Comparison of ENCODE assay signal across 8 cellular contexts in the genomic region with DNA sequence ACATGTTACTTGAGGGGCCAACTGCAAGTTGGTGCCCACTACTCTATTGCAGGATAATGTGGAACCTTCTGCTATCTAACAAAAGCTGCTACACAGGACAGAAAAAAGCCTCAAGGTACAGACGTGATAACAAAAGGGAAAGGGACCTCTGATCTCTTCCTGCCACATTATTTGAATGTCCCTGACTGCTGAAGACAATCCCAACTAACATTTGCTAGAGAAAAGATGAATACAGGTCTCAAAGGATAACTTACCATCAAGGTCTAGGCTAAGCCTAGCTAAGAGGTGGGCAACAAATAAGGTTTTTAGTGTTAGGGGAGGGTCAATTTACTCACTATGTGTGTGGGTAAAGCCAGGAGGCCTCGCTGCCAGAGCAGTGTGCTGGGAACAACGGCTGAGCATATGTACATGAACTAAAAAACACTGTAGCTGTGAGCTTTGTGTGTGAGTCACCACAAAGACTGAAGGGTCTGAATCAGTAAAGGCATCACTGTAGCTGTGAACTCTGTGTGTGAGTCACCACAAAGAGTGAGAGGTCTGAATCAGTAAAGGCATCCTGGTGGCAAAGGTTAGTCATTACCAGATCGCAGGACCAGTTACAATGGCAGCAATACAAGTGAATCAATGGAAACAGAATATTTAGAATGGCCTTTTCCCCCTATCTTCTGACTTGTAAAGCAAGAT.
DNase-seq lines count a peak whose midpoint lies in the region; ATAC-seq and TF ChIP-seq lines count a peak whose summit lies in the region.

No MANE protein-coding gene starts in this region.

- no peak overlapping the region for H4K12ac ChIP-seq in trophoblast cell (ENCODE audit: low read depth, low read length)

- no peak overlapping the region for H3K9ac ChIP-seq in trophoblast cell (ENCODE audit: low read length)

- H3K36me3 ChIP-seq in trophoblast cell (ENCODE audit: control insufficient read depth in 1 of 2, insufficient read depth in 2 of 2, low read length in 2 of 2): no peaks in the 10 kb centered on the region
- no peaks in the 10 kb centered on the region for H3K36me3 ChIP-seq in sigmoid colon

- no peak for TF ChIP-seq POLR2A in sigmoid colon (IDR thresholded peaks at IDR 0.05)

- TF ChIP-seq CTCF in GM10248 (IDR thresholded peaks at IDR 0.05; ENCODE audit: control extremely low read depth, extremely low read depth, low read depth, missing control alignments): no peak
- no peak for TF ChIP-seq CTCF in sigmoid colon (IDR thresholded peaks at IDR 0.05)

- H3K4me3 ChIP-seq in trophoblast cell (ENCODE audit: low read depth, low read length): no peak overlapping the region
- no peak overlapping the region for H3K4me3 ChIP-seq in sigmoid colon

- H3K27me3 ChIP-seq in trophoblast cell (ENCODE audit: insufficient read depth, low read length) (no peaks in the 10 kb centered on the region), sigmoid colon (peaks cover 0 to 8% (median 0%) of the 10 kb centered on the region in 3 donors)

- H3K4me1 ChIP-seq in trophoblast cell (ENCODE audit: control insufficient read depth in 1 of 2, insufficient read depth in 2 of 2, low read length in 2 of 2): peaks cover 0 to 2% of the 10 kb centered on the region in 2 experiments
- H3K4me1 ChIP-seq in sigmoid colon: peaks cover 0 to 8% (median 5%) of the 10 kb centered on the region in 4 donors

- no CpG with 5 or more reads among the region's 4 CpGs for WGBS in trophoblast cell (ENCODE audit: extremely low coverage, insufficient coverage, insufficient read length)
- 46 to 55% methylated on average over 4 of the region's 4 CpGs for WGBS in sigmoid colon, 2 donors

- no peaks in the 10 kb centered on the region for H3K9me3 ChIP-seq in trophoblast cell (ENCODE audit: insufficient read depth, low read depth, low read length)
- H3K9me3 ChIP-seq in sigmoid colon: no peaks in the 10 kb centered on the region

- intact Hi-C loops in sigmoid colon (cut with DNase I): no loop called here
- intact Hi-C loops in posterior cingulate gyrus (cut with DNase I): no loop called here

- H3K4me2 ChIP-seq in trophoblast cell (ENCODE audit: low read length): no peak overlapping the region

- H3K14ac ChIP-seq in trophoblast cell (ENCODE audit: low read length): no peak overlapping the region

- H2AFZ ChIP-seq in trophoblast cell (ENCODE audit: insufficient read depth, low read length, poor library complexity): no peak overlapping the region

- POLR2A ChIA-PET in GM10248 (lab: Yijun Ruan, JAX): no interaction called here

- no peaks in the 10 kb centered on the region for H3K79me2 ChIP-seq in trophoblast cell (ENCODE audit: control insufficient read depth, insufficient read depth, low read length, poor library complexity)

- TF ChIP-seq EP300 in sigmoid colon (IDR thresholded peaks at IDR 0.05): no peak

- H3K4ac ChIP-seq in trophoblast cell (ENCODE audit: low read depth, low read length): no peak overlapping the region

- ATAC-seq in HG02943 (IDR thresholded peaks at IDR 0.05; ENCODE audit: low read depth, unreplicated experiment): peak; percentile 81

- no peak overlapping the region for H3K18ac ChIP-seq in trophoblast cell (ENCODE audit: low read length)

- CTCF ChIA-PET in GM10248 (lab: Yijun Ruan, JAX): interaction anchor here (1.0 to 1.5 kb wide), 3 partner anchors 9 to 169 kb away, joined by 3 to 7 read pairs (median 3); no protein-coding TSS in a partner anchor

- no peak overlapping the region for H4K91ac ChIP-seq in trophoblast cell (ENCODE audit: low read depth, low read length)

- no peaks in the 10 kb centered on the region for H3K79me1 ChIP-seq in trophoblast cell (ENCODE audit: low read length)

- no peak overlapping the region for H2AK5ac ChIP-seq in trophoblast cell (ENCODE audit: low read length)

- H3K27ac ChIP-seq in trophoblast cell (ENCODE audit: low read depth, low read length) (no peak overlapping the region), sigmoid colon (no peak overlapping the region)

- H2BK5ac ChIP-seq in trophoblast cell (ENCODE audit: low read depth, low read length, poor library complexity): no peak overlapping the region

- peak; percentile 20 for DNase-seq in GM10248 (ENCODE audit: extremely low spot score)
- DNase-seq in SIG-M5 treated with dmso at 0.1 percent for 504 hours (lab: John Stamatoyannopoulos, UW; ENCODE audit: unreplicated experiment): peak; percentile 75
- DNase-seq in brain pericyte (ENCODE audit: low read depth, low spot score): peak; percentile 24
- DNase-seq in trophoblast cell: peak; percentile 74 to 77
- no peak for DNase-seq in GF-D8 (lab: John Stamatoyannopoulos, UW)
- DNase-seq in sigmoid colon: no peak
- no peak for DNase-seq in posterior cingulate gyrus

- no peak overlapping the region for H3K23ac ChIP-seq in trophoblast cell (ENCODE audit: low read length)

- no peak overlapping the region for H2BK120ac ChIP-seq in trophoblast cell (ENCODE audit: insufficient read depth, low read length, poor library complexity)

- no peak overlapping the region for H2BK12ac ChIP-seq in trophoblast cell (ENCODE audit: low read length)

- H4K8ac ChIP-seq in trophoblast cell (ENCODE audit: low read depth, low read length): no peak overlapping the region

Comparison
In these comparisons a context has a peak if more than half of its experiments do, and no peak if none do; other contexts are left out.
1. DNase-seq: peak in GM10248 (single experiment), SIG-M5 treated with dmso at 0.1 percent for 504 hours (single experiment), brain pericyte (single experiment) and trophoblast cell (2 of 2); none in GF-D8 (single experiment), sigmoid colon (single experiment) and posterior cingulate gyrus (0 of 10).